ENCODE assay signal across 1 cellular context in the genomic region with DNA sequence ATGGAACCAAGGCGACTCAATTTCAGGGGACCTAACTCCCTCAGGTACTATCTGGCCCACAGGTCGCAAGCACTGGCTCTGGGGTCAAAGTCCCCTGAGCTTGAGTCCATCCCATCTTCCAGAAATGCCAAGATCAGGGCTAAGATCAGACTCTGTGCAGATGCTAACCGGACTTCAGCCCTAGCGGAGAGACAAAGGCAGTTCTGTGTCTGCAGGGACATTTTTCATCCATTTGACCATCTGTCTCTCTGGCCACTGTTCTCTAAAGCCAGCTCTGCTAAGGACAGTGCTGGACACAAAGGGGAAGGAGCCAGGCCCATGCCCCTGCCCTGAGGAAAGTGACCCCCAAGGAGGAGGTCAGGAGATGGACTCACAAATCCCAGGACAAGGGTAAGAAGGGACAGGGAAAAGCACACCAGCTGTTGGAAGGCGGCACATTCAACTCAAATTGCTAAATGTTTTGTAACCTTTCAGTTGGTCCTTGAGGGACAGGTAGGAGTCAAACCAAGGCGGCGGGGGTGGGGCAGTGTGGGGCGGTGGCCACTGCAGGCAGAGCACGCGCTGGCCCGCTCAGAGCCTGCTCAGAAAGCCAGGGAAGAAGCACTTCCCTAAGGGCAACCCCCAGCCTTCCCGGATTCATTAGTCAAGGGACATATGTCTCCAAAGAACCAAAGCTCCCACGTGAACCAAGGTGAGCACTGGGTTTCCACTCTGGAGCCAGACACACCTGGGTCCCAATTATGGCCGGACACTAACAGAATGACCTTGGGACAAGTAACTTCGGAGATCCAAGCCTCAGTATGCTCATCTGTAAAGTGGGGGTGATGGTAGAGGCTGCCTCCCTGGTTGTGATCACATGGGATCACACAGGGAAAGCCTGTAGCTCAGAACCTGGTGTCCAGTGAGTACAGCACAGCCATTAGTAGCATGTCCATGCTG.
TF ChIP-seq lines count a peak whose summit lies in the region.

No MANE protein-coding gene starts in this region.

TF ChIP-seq in K562, 482 proteins besides CTCF, POLR2A, EP300 and RAD21:
- no peak for TF ChIP-seq EZH2 (IDR thresholded peaks at IDR 0.05; ENCODE audit: borderline replicate concordance, low read depth, low read length)
- peak; percentile 96 for TF ChIP-seq BCOR (IDR thresholded peaks at IDR 0.05)
- peak; percentile 39; the same call in 1 of the 2 replicates for TF ChIP-seq SMARCA5 (IDR thresholded peaks at IDR 0.05)
- peak; percentile 52 to 84 for TF ChIP-seq KDM1A (IDR thresholded peaks at IDR 0.05)
- no peak for TF ChIP-seq KLF16 (IDR thresholded peaks at IDR 0.05)
- TF ChIP-seq, protein P1, sequence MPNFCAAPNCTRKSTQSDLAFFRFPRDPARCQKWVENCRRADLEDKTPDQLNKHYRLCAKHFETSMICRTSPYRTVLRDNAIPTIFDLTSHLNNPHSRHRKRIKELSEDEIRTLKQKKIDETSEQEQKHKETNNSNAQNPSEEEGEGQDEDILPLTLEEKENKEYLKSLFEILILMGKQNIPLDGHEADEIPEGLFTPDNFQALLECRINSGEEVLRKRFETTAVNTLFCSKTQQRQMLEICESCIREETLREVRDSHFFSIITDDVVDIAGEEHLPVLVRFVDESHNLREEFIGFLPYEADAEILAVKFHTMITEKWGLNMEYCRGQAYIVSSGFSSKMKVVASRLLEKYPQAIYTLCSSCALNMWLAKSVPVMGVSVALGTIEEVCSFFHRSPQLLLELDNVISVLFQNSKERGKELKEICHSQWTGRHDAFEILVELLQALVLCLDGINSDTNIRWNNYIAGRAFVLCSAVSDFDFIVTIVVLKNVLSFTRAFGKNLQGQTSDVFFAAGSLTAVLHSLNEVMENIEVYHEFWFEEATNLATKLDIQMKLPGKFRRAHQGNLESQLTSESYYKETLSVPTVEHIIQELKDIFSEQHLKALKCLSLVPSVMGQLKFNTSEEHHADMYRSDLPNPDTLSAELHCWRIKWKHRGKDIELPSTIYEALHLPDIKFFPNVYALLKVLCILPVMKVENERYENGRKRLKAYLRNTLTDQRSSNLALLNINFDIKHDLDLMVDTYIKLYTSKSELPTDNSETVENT (CRISPR knock-in tag; IDR thresholded peaks at IDR 0.05): no peak
- no peak for TF ChIP-seq MECOM (CRISPR knock-in tag; IDR thresholded peaks at IDR 0.05)
- 0 out of 3 replicates have a peak, but pooled peaks of 1 of the 2 experiments have one; percentile 28 for TF ChIP-seq CBX3 (IDR thresholded peaks at IDR 0.05; ENCODE audit: borderline replicate concordance in 1 of 2, low read length in 2 of 2)
- TF ChIP-seq HDAC2 (IDR thresholded peaks at IDR 0.05): peak; percentile 57; the same call in 1 of the 2 replicates
- no peak for TF ChIP-seq HSF4 (CRISPR knock-in tag; IDR thresholded peaks at IDR 0.05; ENCODE audit: borderline replicate concordance)
- TF ChIP-seq RBM14 (IDR thresholded peaks at IDR 0.05; ENCODE audit: borderline replicate concordance, insufficient read depth, low read depth, low read length): no peak
- no peak for TF ChIP-seq DIDO1 (tag; IDR thresholded peaks at IDR 0.05; ENCODE audit: low read depth)
- TF ChIP-seq, protein P2, sequence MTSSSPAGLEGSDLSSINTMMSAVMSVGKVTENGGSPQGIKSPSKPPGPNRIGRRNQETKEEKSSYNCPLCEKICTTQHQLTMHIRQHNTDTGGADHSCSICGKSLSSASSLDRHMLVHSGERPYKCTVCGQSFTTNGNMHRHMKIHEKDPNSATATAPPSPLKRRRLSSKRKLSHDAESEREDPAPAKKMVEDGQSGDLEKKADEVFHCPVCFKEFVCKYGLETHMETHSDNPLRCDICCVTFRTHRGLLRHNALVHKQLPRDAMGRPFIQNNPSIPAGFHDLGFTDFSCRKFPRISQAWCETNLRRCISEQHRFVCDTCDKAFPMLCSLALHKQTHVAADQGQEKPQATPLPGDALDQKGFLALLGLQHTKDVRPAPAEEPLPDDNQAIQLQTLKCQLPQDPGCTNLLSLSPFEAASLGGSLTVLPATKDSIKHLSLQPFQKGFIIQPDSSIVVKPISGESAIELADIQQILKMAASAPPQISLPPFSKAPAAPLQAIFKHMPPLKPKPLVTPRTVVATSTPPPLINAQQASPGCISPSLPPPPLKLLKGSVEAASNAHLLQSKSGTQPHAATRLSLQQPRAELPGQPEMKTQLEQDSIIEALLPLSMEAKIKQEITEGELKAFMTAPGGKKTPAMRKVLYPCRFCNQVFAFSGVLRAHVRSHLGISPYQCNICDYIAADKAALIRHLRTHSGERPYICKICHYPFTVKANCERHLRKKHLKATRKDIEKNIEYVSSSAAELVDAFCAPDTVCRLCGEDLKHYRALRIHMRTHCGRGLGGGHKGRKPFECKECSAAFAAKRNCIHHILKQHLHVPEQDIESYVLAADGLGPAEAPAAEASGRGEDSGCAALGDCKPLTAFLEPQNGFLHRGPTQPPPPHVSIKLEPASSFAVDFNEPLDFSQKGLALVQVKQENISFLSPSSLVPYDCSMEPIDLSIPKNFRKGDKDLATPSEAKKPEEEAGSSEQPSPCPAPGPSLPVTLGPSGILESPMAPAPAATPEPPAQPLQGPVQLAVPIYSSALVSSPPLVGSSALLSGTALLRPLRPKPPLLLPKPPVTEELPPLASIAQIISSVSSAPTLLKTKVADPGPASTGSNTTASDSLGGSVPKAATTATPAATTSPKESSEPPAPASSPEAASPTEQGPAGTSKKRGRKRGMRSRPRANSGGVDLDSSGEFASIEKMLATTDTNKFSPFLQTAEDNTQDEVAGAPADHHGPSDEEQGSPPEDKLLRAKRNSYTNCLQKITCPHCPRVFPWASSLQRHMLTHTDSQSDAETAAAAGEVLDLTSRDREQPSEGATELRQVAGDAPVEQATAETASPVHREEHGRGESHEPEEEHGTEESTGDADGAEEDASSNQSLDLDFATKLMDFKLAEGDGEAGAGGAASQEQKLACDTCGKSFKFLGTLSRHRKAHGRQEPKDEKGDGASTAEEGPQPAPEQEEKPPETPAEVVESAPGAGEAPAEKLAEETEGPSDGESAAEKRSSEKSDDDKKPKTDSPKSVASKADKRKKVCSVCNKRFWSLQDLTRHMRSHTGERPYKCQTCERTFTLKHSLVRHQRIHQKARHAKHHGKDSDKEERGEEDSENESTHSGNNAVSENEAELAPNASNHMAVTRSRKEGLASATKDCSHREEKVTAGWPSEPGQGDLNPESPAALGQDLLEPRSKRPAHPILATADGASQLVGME (CRISPR knock-in tag; IDR thresholded peaks at IDR 0.05): no peak
- TF ChIP-seq PCBP2 (IDR thresholded peaks at IDR 0.05; ENCODE audit: low read depth, low read length, poor library complexity, severe bottlenecking): no peak
- TF ChIP-seq RBM25 (IDR thresholded peaks at IDR 0.05; ENCODE audit: low read depth, low read length, severe bottlenecking): peak; percentile 92
- 0 out of 2 replicates have a peak, but pooled peaks have one; percentile 23 for TF ChIP-seq ADNP (tag; IDR thresholded peaks at IDR 0.05)
- TF ChIP-seq, protein P3, sequence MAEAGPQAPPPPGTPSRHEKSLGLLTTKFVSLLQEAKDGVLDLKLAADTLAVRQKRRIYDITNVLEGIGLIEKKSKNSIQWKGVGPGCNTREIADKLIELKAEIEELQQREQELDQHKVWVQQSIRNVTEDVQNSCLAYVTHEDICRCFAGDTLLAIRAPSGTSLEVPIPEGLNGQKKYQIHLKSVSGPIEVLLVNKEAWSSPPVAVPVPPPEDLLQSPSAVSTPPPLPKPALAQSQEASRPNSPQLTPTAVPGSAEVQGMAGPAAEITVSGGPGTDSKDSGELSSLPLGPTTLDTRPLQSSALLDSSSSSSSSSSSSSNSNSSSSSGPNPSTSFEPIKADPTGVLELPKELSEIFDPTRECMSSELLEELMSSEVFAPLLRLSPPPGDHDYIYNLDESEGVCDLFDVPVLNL (CRISPR knock-in tag; IDR thresholded peaks at IDR 0.05; ENCODE audit: low read depth): no peak
- no peak for TF ChIP-seq NELFE (IDR thresholded peaks at IDR 0.05; ENCODE audit: insufficient read depth, insufficient read length)
- 0 out of 2 replicates have a peak, but pooled peaks have one; percentile 21 for TF ChIP-seq PTBP1 (IDR thresholded peaks at IDR 0.05; ENCODE audit: low read depth, low read length)
- no peak for TF ChIP-seq SAP30 (IDR thresholded peaks at IDR 0.05; ENCODE audit: borderline replicate concordance, insufficient read depth, low read depth, low read length, poor library complexity, severe bottlenecking)
- peak in 1 of 2 experiments; percentile 67; a peak in 2 of 4 replicates for TF ChIP-seq RCOR1 (IDR thresholded peaks at IDR 0.05; ENCODE audit: borderline replicate concordance in 1 of 2, low read depth in 2 of 2, low read length in 2 of 2)
- peak; percentile 85 for TF ChIP-seq ESRRA (IDR thresholded peaks at IDR 0.05; ENCODE audit: borderline replicate concordance, low read depth)
- no peak for TF ChIP-seq TAF9B (IDR thresholded peaks at IDR 0.05; ENCODE audit: partially characterized antibody)
